2 cellular contexts compared by ENCODE assay signal in genomic region chr7:124965553-124965952, GRCh38.
TF ChIP-seq lines count a peak whose summit lies in the region.

No MANE protein-coding gene starts in this region.

TF ChIP-seq in GM23338, 12 proteins besides CTCF, POLR2A, EP300 and RAD21:
- TF ChIP-seq, protein P1, sequence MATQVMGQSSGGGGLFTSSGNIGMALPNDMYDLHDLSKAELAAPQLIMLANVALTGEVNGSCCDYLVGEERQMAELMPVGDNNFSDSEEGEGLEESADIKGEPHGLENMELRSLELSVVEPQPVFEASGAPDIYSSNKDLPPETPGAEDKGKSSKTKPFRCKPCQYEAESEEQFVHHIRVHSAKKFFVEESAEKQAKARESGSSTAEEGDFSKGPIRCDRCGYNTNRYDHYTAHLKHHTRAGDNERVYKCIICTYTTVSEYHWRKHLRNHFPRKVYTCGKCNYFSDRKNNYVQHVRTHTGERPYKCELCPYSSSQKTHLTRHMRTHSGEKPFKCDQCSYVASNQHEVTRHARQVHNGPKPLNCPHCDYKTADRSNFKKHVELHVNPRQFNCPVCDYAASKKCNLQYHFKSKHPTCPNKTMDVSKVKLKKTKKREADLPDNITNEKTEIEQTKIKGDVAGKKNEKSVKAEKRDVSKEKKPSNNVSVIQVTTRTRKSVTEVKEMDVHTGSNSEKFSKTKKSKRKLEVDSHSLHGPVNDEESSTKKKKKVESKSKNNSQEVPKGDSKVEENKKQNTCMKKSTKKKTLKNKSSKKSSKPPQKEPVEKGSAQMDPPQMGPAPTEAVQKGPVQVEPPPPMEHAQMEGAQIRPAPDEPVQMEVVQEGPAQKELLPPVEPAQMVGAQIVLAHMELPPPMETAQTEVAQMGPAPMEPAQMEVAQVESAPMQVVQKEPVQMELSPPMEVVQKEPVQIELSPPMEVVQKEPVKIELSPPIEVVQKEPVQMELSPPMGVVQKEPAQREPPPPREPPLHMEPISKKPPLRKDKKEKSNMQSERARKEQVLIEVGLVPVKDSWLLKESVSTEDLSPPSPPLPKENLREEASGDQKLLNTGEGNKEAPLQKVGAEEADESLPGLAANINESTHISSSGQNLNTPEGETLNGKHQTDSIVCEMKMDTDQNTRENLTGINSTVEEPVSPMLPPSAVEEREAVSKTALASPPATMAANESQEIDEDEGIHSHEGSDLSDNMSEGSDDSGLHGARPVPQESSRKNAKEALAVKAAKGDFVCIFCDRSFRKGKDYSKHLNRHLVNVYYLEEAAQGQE (IDR thresholded peaks at IDR 0.05; ENCODE audit: unreplicated experiment), result no peak
- TF ChIP-seq, protein P2, sequence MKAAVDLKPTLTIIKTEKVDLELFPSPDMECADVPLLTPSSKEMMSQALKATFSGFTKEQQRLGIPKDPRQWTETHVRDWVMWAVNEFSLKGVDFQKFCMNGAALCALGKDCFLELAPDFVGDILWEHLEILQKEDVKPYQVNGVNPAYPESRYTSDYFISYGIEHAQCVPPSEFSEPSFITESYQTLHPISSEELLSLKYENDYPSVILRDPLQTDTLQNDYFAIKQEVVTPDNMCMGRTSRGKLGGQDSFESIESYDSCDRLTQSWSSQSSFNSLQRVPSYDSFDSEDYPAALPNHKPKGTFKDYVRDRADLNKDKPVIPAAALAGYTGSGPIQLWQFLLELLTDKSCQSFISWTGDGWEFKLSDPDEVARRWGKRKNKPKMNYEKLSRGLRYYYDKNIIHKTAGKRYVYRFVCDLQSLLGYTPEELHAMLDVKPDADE (IDR thresholded peaks at IDR 0.05), result no peak
- TF ChIP-seq CREB1 (CRISPR knock-in tag; IDR thresholded peaks at IDR 0.05; ENCODE audit: low read depth) (no peak), EZH2phosphoT487 (IDR thresholded peaks at IDR 0.05; ENCODE audit: unreplicated experiment) (no peak), JUNB (IDR thresholded peaks at IDR 0.05; ENCODE audit: unreplicated experiment) (no peak), ZNF462 (CRISPR knock-in tag; IDR thresholded peaks at IDR 0.05) (no peak), EZH2 (IDR thresholded peaks at IDR 0.05; ENCODE audit: low read depth, unreplicated experiment) (no peak), NANOG (IDR thresholded peaks at IDR 0.05; ENCODE audit: borderline replicate concordance) (no peak), POLR2AphosphoS5 (IDR thresholded peaks at IDR 0.05; ENCODE audit: low read depth) (no peak), STAT1 (IDR thresholded peaks at IDR 0.05; ENCODE audit: unreplicated experiment) (no peak), ZNF114 (CRISPR knock-in tag; IDR thresholded peaks at IDR 0.05) (no peak), ZNF331 (CRISPR knock-in tag; IDR thresholded peaks at IDR 0.05; ENCODE audit: low read depth) (no peak)

TF ChIP-seq in H1, 55 proteins besides CTCF, POLR2A, EP300 and RAD21:
- TF ChIP-seq TAF7 (optimal IDR thresholded peaks at IDR 0.05; ENCODE audit: borderline replicate concordance, low read depth, low read length) (no peak), SIN3A (conservative IDR thresholded peaks at IDR 0.05 in 1 of 2, IDR thresholded peaks at IDR 0.05 in 1 of 2; ENCODE audit: low read depth in 1 of 2, low read length in 2 of 2) (no peak), RNF2 (IDR thresholded peaks at IDR 0.05; ENCODE audit: borderline replicate concordance, low read depth, low read length, missing control alignments, poor library complexity, severe bottlenecking) (no peak), SUZ12 (IDR thresholded peaks at IDR 0.05; ENCODE audit: low read length) (no peak), PHF8 (conservative IDR thresholded peaks at IDR 0.05; ENCODE audit: low read depth, low read length) (no peak), POLR2AphosphoS5 (IDR thresholded peaks at IDR 0.05; ENCODE audit: low read depth, low read length) (no peak), FOSL1 (IDR thresholded peaks at IDR 0.05; ENCODE audit: insufficient read depth, low read depth, low read length) (no peak), CTBP2 (IDR thresholded peaks at IDR 0.05; ENCODE audit: borderline replicate concordance, insufficient read depth, insufficient read length, low read length) (no peak), E2F6 (IDR thresholded peaks at IDR 0.05) (no peak), GTF2F1 (IDR thresholded peaks at IDR 0.05; ENCODE audit: borderline replicate concordance, low read depth, low read length) (no peak), GABPA (IDR thresholded peaks at IDR 0.05; ENCODE audit: borderline replicate concordance, insufficient read depth, low read length) (no peak), TCF12 (IDR thresholded peaks at IDR 0.05; ENCODE audit: low read depth, low read length) (no peak), JUND (IDR thresholded peaks at IDR 0.05; ENCODE audit: low read length) (no peak), JUN (IDR thresholded peaks at IDR 0.05; ENCODE audit: low read depth, low read length) (no peak), HDAC2 (IDR thresholded peaks at IDR 0.05; ENCODE audit: borderline replicate concordance in 1 of 2, low read depth in 2 of 2, low read length in 2 of 2) (no peak), NANOG (IDR thresholded peaks at IDR 0.05; ENCODE audit: insufficient read depth, low read depth, low read length, poor library complexity, severe bottlenecking) (no peak), CEBPB (IDR thresholded peaks at IDR 0.05; ENCODE audit: low read depth, low read length) (no peak), RFX5 (IDR thresholded peaks at IDR 0.05; ENCODE audit: borderline replicate concordance, low read depth, low read length) (no peak)
